17 cellular contexts compared by ENCODE assay signal in genomic region chr7:11505471-11505870, GRCh38.
DNase-seq lines count a peak whose midpoint lies in the region; ATAC-seq and TF ChIP-seq lines count a peak whose summit lies in the region.
"Had no signal": no experiment of that assay in that cellular context is flagged by ENCODE, and none has a peak within 500 bp of the region (broad histone marks: within the 10 kb centered on the region; RNA-seq: fewer than 3 reads in every experiment).

No MANE protein-coding gene starts in this region.

- TF ChIP-seq CTCF in GM23338 (conservative IDR thresholded peaks at IDR 0.05; ENCODE audit: low read depth in 2 of 2): no peak

- H3K27me3 ChIP-seq in BLaER1 treated with 17β-estradiol and CSF1 and Interleukin-3, amounts not matched to agents 10 nM and 100 nM: no peaks in the 10 kb centered on the region
- H3K27me3 ChIP-seq in GM23338 (ENCODE audit: insufficient read depth): no peaks in the 10 kb centered on the region
- H3K27me3 ChIP-seq: BE2C had no signal

- H3K27ac Mint-ChIP-seq in GM23338: no peak overlapping the region
- H3K27ac Mint-ChIP-seq: CD14-positive monocyte; CD4-positive, alpha-beta memory T cell had no signal

- H3K4me2 ChIP-seq in BLaER1 treated with 17β-estradiol and CSF1 and Interleukin-3, amounts not matched to agents 10 nM and 100 nM: peak overlapping the region in 7 of 11 experiments; percentile 30 to 64 (median 50); a peak in 12 of 22 replicates
- 0 out of 2 replicates have a peak overlapping the region, but pooled peaks have one; percentile 5 for H3K4me2 ChIP-seq in GM23338

- no peak for DNase-seq in GM23338 (ENCODE audit: low spot score)
- DNase-seq in NCI-H446 treated with DMSO at 0.1 percent for 48 hours (lab: John Stamatoyannopoulos, UW): peak; percentile 53
- DNase-seq in cerebellum (ENCODE audit: low spot score): peak; percentile 1
- DNase-seq in left colon: no peak
- DNase-seq: ACHN; BE2C; CD4-positive, alpha-beta memory T cell; DMS53; DND-41; EL; GOT3; H7; KG1 had no signal

- intact Hi-C loops in left colon (cut with DNase I, micrococcal nuclease): no loop called here

- no peaks in the 10 kb centered on the region for H3K79me2 ChIP-seq in GM23338 (replicated peaks; ENCODE audit: insufficient read depth)

- H4K20me1 ChIP-seq in BLaER1 treated with 17β-estradiol and CSF1 and Interleukin-3, amounts not matched to agents 10 nM and 100 nM: no peaks in the 10 kb centered on the region
- H4K20me1 ChIP-seq in GM23338 (replicated peaks; ENCODE audit: insufficient read depth): no peaks in the 10 kb centered on the region

- peaks cover 36% of the 10 kb centered on the region for H3K36me3 Mint-ChIP-seq in GM23338 (ENCODE audit: low read depth)
- H3K36me3 Mint-ChIP-seq: CD14-positive monocyte; CD4-positive, alpha-beta memory T cell had no signal

- peaks cover 35% of the 10 kb centered on the region for H3K9me3 Mint-ChIP-seq in GM23338

- H3K9ac ChIP-seq in BLaER1 treated with 17β-estradiol and CSF1 and Interleukin-3, amounts not matched to agents 10 nM and 100 nM: no peak overlapping the region

- no peaks in the 10 kb centered on the region for H3K36me3 ChIP-seq in BLaER1 treated with 17β-estradiol and CSF1 and Interleukin-3, amounts not matched to agents 10 nM and 100 nM
- H3K36me3 ChIP-seq in GM23338 (ENCODE audit: insufficient read depth): no peaks in the 10 kb centered on the region
- H3K36me3 ChIP-seq: BE2C had no signal

- peaks cover 29 to 40% (median 38%) of the 10 kb centered on the region in 11 experiments for H3K9me3 ChIP-seq in BLaER1 treated with 17β-estradiol and CSF1 and Interleukin-3, amounts not matched to agents 10 nM and 100 nM (replicated peaks in 1 of 11)

- no peak for ATAC-seq in GM23338
- ATAC-seq in HG02678 (IDR thresholded peaks at IDR 0.05; ENCODE audit: unreplicated experiment): no peak
- ATAC-seq in GM21619 (IDR thresholded peaks at IDR 0.05; ENCODE audit: unreplicated experiment): no peak
- ATAC-seq in left colon: no peak

- no peak overlapping the region for H3K4me3 Mint-ChIP-seq in GM23338
- H3K4me3 Mint-ChIP-seq: CD14-positive monocyte; CD4-positive, alpha-beta memory T cell had no signal

- H3K27ac ChIP-seq in BLaER1 treated with 17β-estradiol and CSF1 and Interleukin-3, amounts not matched to agents 10 nM and 100 nM: no peak overlapping the region
- no peak overlapping the region for H3K27ac ChIP-seq in GM23338 (ENCODE audit: low read depth)

- no peaks in the 10 kb centered on the region; the same call in 1 of the 2 replicates for H3K9me2 ChIP-seq in GM23338 (ENCODE audit: insufficient read depth)

- H3K4me1 ChIP-seq in BLaER1 treated with 17β-estradiol and CSF1 and Interleukin-3, amounts not matched to agents 10 nM and 100 nM: peaks cover 0 to 17% (median 11%) of the 10 kb centered on the region in 10 experiments; a peak in 13 of 20 replicates
- peaks cover 33% of the 10 kb centered on the region for H3K4me1 ChIP-seq in GM23338 (ENCODE audit: insufficient read depth)
- H3K4me1 ChIP-seq: BE2C had no signal

- no peaks in the 10 kb centered on the region for H3K27me3 Mint-ChIP-seq in GM23338 (ENCODE audit: insufficient read depth, low read depth, poor library complexity)
- H3K27me3 Mint-ChIP-seq: CD4-positive, alpha-beta memory T cell had no signal

- H2AFZ ChIP-seq in GM23338: no peak overlapping the region

- H3K4me1 Mint-ChIP-seq in GM23338: peaks cover 24% of the 10 kb centered on the region
- H3K4me1 Mint-ChIP-seq: CD14-positive monocyte; CD4-positive, alpha-beta memory T cell had no signal

- no peak overlapping the region for H3K4me3 ChIP-seq in BLaER1 treated with 17β-estradiol and CSF1 and Interleukin-3, amounts not matched to agents 10 nM and 100 nM
- no peak overlapping the region for H3K4me3 ChIP-seq in GM23338

- H3F3A ChIP-seq in GM23338 (replicated peaks; ENCODE audit: low read depth): no peaks in the 10 kb centered on the region

TF ChIP-seq in GM23338, 12 proteins besides CTCF, POLR2A, EP300 and RAD21 (continues in another document):
- TF ChIP-seq JUNB (IDR thresholded peaks at IDR 0.05; ENCODE audit: unreplicated experiment) (no peak), POLR2AphosphoS5 (IDR thresholded peaks at IDR 0.05; ENCODE audit: low read depth) (no peak), ZNF114 (CRISPR knock-in tag; IDR thresholded peaks at IDR 0.05) (no peak), STAT1 (IDR thresholded peaks at IDR 0.05; ENCODE audit: unreplicated experiment) (no peak), ETS1 (IDR thresholded peaks at IDR 0.05) (no peak), EZH2 (IDR thresholded peaks at IDR 0.05; ENCODE audit: low read depth, unreplicated experiment) (no peak), REST (IDR thresholded peaks at IDR 0.05; ENCODE audit: unreplicated experiment) (no peak), NANOG (IDR thresholded peaks at IDR 0.05; ENCODE audit: borderline replicate concordance) (no peak)

Comparison
In these comparisons a context has a peak if more than half of its experiments do, and no peak if none do; other contexts are left out.
1. DNase-seq: peak in NCI-H446 treated with DMSO at 0.1 percent for 48 hours (single experiment) and cerebellum (single experiment); none in GM23338 (single experiment) and left colon (0 of 2).